16 cellular contexts compared by ENCODE assay signal in the genomic region with DNA sequence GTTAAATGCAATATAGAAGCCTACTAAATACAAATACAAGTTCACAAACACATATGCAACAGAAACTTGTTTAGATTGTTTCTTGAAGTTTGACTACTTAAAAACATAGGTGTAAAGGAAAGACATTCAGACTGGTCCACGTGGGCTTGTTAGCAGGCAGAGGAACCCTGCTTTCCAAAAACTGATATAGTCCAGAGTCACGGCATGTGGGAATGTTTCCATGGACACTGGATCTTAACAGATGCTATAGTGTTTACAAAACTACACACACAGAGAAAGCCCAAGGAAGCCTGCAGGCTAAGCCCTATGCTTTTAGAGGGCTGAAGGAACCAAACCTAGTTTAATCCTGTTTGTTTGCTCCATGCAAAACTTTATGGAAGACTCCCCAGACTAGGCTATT. TPM values are rescaled to one million over a fixed set of nuclear protein-coding genes. Genes with fewer than 3 reads are reported as not detected.
A peak's percentile ranks its signal among the peaks of the same experiment; 100 is the strongest.
DNase-seq lines count a peak whose midpoint lies in the region; ATAC-seq and TF ChIP-seq lines count a peak whose summit lies in the region.
"Had no signal": no experiment of that assay in that cellular context is flagged by ENCODE, and none has a peak within 500 bp of the region (broad histone marks: within the 10 kb centered on the region; RNA-seq: fewer than 3 reads in every experiment).

No MANE protein-coding gene starts in this region.

- WGBS in mesenchymal stem cell: 90% methylated on average over 2 of the region's 2 CpGs

- H2BK120ac ChIP-seq in mesenchymal stem cell (ENCODE audit: low read depth, low read length): no peak overlapping the region

- TSS peak; percentile 22 for BruUV-seq in HCT116 (replicated peaks; lab: Mats Ljungman, UMichigan)

- no peak overlapping the region for H2AK5ac ChIP-seq in mesenchymal stem cell (ENCODE audit: low read length, severe bottlenecking)

- TF ChIP-seq POLR2A in HCT116 (IDR thresholded peaks at IDR 0.05; ENCODE audit: borderline replicate concordance, extremely low read depth, insufficient read depth, insufficient read length): no peak

- no peaks in the 10 kb centered on the region for H3K27me3 ChIP-seq in cardiac muscle cell
- no peaks in the 10 kb centered on the region for H3K27me3 ChIP-seq in HCT116 (ENCODE audit: insufficient read depth, low read length)
- no peaks in the 10 kb centered on the region for H3K27me3 ChIP-seq in mesenchymal stem cell (ENCODE audit: control insufficient read depth in 1 of 2, insufficient read depth in 1 of 2, low read length in 2 of 2)
- no peaks in the 10 kb centered on the region for H3K27me3 ChIP-seq in rectal smooth muscle tissue (ENCODE audit: control insufficient read depth, insufficient read depth, low read length)
- no peaks in the 10 kb centered on the region for H3K27me3 ChIP-seq in WERI-Rb-1 (ENCODE audit: insufficient read depth, low read depth, severe bottlenecking)

- CTCF ChIA-PET in HCT116 (lab: Charles Lee): no interaction called here

- TF ChIP-seq CTCF in cardiac muscle cell (IDR thresholded peaks at IDR 0.05; ENCODE audit: low read depth, low read length) (no peak), HCT116 (IDR thresholded peaks at IDR 0.05 in 2 of 3, conservative IDR thresholded peaks at IDR 0.05 in 1 of 3; ENCODE audit: borderline replicate concordance in 1 of 3, insufficient read depth in 1 of 3, low read depth in 2 of 3, low read length in 2 of 3) (no peak), WERI-Rb-1 (IDR thresholded peaks at IDR 0.05; ENCODE audit: low read depth, low read length) (no peak)

- ATAC-seq in left cardiac atrium: no peak
- no peak for ATAC-seq in HCT116
- no peak for ATAC-seq in HG02840 (IDR thresholded peaks at IDR 0.05; ENCODE audit: low FRiP score, unreplicated experiment)

- H3K36me3 ChIP-seq in cardiac muscle cell (peaks cover 33% of the 10 kb centered on the region), HCT116 (ENCODE audit: control insufficient read depth in 1 of 2, insufficient read depth in 2 of 2, low read length in 2 of 2) (no peaks in the 10 kb centered on the region), mesenchymal stem cell (ENCODE audit: control insufficient read depth in 1 of 2, insufficient read depth in 2 of 2, low read depth in 1 of 2, low read length in 2 of 2) (peaks cover 28 to 63% of the 10 kb centered on the region in 2 experiments), rectal smooth muscle tissue (ENCODE audit: control insufficient read depth, insufficient read depth, low read length) (peaks cover 18% of the 10 kb centered on the region), WERI-Rb-1 (peaks cover 23% of the 10 kb centered on the region)

- no peak overlapping the region for H3K14ac ChIP-seq in mesenchymal stem cell (ENCODE audit: low read length in 2 of 2)

- POLR2A ChIA-PET in HCT116 (lab: Charles Lee): no interaction called here

- H3K9me3 ChIP-seq in cardiac muscle cell (ENCODE audit: low read depth) (no peaks in the 10 kb centered on the region), HCT116 (ENCODE audit: control insufficient read depth in 1 of 2, insufficient read depth in 1 of 2, low read depth in 1 of 2, low read length in 2 of 2) (no peaks in the 10 kb centered on the region), mesenchymal stem cell (ENCODE audit: control insufficient read depth, low read length) (no peaks in the 10 kb centered on the region), WERI-Rb-1 (ENCODE audit: severe bottlenecking) (no peaks in the 10 kb centered on the region)

- no peak overlapping the region for H4K91ac ChIP-seq in mesenchymal stem cell (ENCODE audit: low read length)

- H3K18ac ChIP-seq in mesenchymal stem cell (ENCODE audit: low read depth in 1 of 2, low read length in 2 of 2): no peak overlapping the region

- no peak for TF ChIP-seq RAD21 in HCT116 (IDR thresholded peaks at IDR 0.05; ENCODE audit: low read depth)

- H3K79me1 ChIP-seq in mesenchymal stem cell (replicated peaks; ENCODE audit: low read length, poor library complexity, severe bottlenecking): peaks cover 3% of the 10 kb centered on the region

- H3K27ac ChIP-seq in cardiac muscle cell: peak overlapping the region; percentile 10
- H3K27ac ChIP-seq in HCT116 (ENCODE audit: low read depth, low read length): no peak overlapping the region
- H3K27ac ChIP-seq in mesenchymal stem cell (ENCODE audit: low read length, poor library complexity, severe bottlenecking): no peak overlapping the region
- peak overlapping the region; percentile 28 for H3K27ac ChIP-seq in rectal smooth muscle tissue (ENCODE audit: low read depth, low read length)
- no peak overlapping the region for H3K27ac ChIP-seq in WERI-Rb-1
- H3K27ac ChIP-seq: C4-2B, HL-60, KMS-11 had no signal

- RAD21 ChIA-PET in HCT116 (lab: Charles Lee; ENCODE audit: low non-redundant PET in 1 of 2, low total read pairs in 2 of 2, uncharacterized antibody in 2 of 2, unreplicated experiment in 2 of 2): no interaction called here

- H4K8ac ChIP-seq in mesenchymal stem cell (ENCODE audit: low read length): no peak overlapping the region

- no peaks in the 10 kb centered on the region for H4K20me1 ChIP-seq in HCT116 (ENCODE audit: insufficient read depth)

- no peak overlapping the region for H3K4me2 ChIP-seq in HCT116 (ENCODE audit: low read length)
- H3K4me2 ChIP-seq in mesenchymal stem cell (ENCODE audit: low read length, poor library complexity, severe bottlenecking): no peak overlapping the region
- H3K4me2 ChIP-seq: GM23338, KMS-11 had no signal

- no peak overlapping the region for H2AFZ ChIP-seq in HCT116 (ENCODE audit: low read depth, low read length, poor library complexity, severe bottlenecking)
- H2AFZ ChIP-seq in mesenchymal stem cell (ENCODE audit: low read depth, low read length): no peak overlapping the region
- H2AFZ ChIP-seq: GM23338 had no signal

- no peak overlapping the region for H2BK5ac ChIP-seq in mesenchymal stem cell (ENCODE audit: low read depth, low read length, poor library complexity, severe bottlenecking)

- no peak overlapping the region for H3K23ac ChIP-seq in mesenchymal stem cell (ENCODE audit: low read length in 2 of 2)

- no peak overlapping the region for H2BK12ac ChIP-seq in mesenchymal stem cell (ENCODE audit: low read length in 2 of 2)

- H3K79me2 ChIP-seq in HCT116 (ENCODE audit: insufficient read depth, low read length): no peaks in the 10 kb centered on the region

- H3K4me3 ChIP-seq in cardiac muscle cell (no peak overlapping the region), HCT116 (replicated peaks in 1 of 2; ENCODE audit: low read depth in 1 of 2, low read length in 2 of 2) (no peak overlapping the region), mesenchymal stem cell (ENCODE audit: insufficient read depth in 1 of 2, low read depth in 1 of 2, low read length in 2 of 2) (no peak overlapping the region), rectal smooth muscle tissue (ENCODE audit: low read length) (no peak overlapping the region), WERI-Rb-1 (ENCODE audit: low read depth, low read length) (no peak overlapping the region)
- H3K4me3 ChIP-seq: GM23338 had no signal

- H3K4ac ChIP-seq in mesenchymal stem cell (ENCODE audit: low read depth in 1 of 2, low read length in 2 of 2): no peak overlapping the region

- H3K4me1 ChIP-seq in cardiac muscle cell (ENCODE audit: low read depth) (no peaks in the 10 kb centered on the region), HCT116 (ENCODE audit: control insufficient read depth in 1 of 2, insufficient read depth in 2 of 2, low read length in 2 of 2) (no peaks in the 10 kb centered on the region), mesenchymal stem cell (ENCODE audit: control insufficient read depth, insufficient read depth, low read depth, low read length) (no peaks in the 10 kb centered on the region), rectal smooth muscle tissue (ENCODE audit: control insufficient read depth, insufficient read depth, low read length) (peaks cover 11% of the 10 kb centered on the region)

- H3K9ac ChIP-seq in HCT116 (ENCODE audit: low read length) (no peak overlapping the region), mesenchymal stem cell (ENCODE audit: low read length) (no peak overlapping the region), rectal smooth muscle tissue (ENCODE audit: low read length) (no peak overlapping the region)
- H3K9ac ChIP-seq: KMS-11 had no signal

- DNase-seq in cardiac muscle cell (ENCODE audit: low read depth in 1 of 2, low spot score in 1 of 2): no peak
- DNase-seq in left cardiac atrium: no peak
- no peak for DNase-seq in HCT116 (ENCODE audit: low read depth, low spot score)
- peak; percentile 18 for DNase-seq in mesenchymal stem cell
- DNase-seq in WERI-Rb-1: no peak
- no peak for DNase-seq in stimulated activated CD4-positive, alpha-beta T cell treated with anti-CD3 and anti-CD28 coated beads, Interleukin-2, amount 100 ng/mL, for 48 hours
- DNase-seq: ACHN; CD4-positive, alpha-beta memory T cell; DND-41; HCEC 1CT had no signal

- H2BK15ac ChIP-seq in mesenchymal stem cell (ENCODE audit: low read depth, poor library complexity, severe bottlenecking): no peak overlapping the region

- intact Hi-C loops in left cardiac atrium (cut with DNase I) (no loop called here), HCT116 (cut with micrococcal nuclease) (no loop called here)

- no peaks in the 10 kb centered on the region for H3K9me2 ChIP-seq in HCT116 (ENCODE audit: insufficient read depth)

TF ChIP-seq in HCT116, 20 proteins besides CTCF, POLR2A, EP300 and RAD21 (continues in another document):
- TF ChIP-seq JUND (IDR thresholded peaks at IDR 0.05) (no peak), YY1 (IDR thresholded peaks at IDR 0.05; ENCODE audit: extremely low read depth, insufficient replicate concordance, low read depth, low read length) (no peak), FOSL1 (IDR thresholded peaks at IDR 0.05; ENCODE audit: low read depth) (no peak), EZH2 (IDR thresholded peaks at IDR 0.05) (no peak), TCF7L2 (IDR thresholded peaks at IDR 0.05; ENCODE audit: borderline replicate concordance, extremely low read depth, insufficient read depth, insufficient read length) (no peak), SP1 (IDR thresholded peaks at IDR 0.05; ENCODE audit: low read depth) (no peak), SRF (IDR thresholded peaks at IDR 0.05; ENCODE audit: low read depth) (no peak)
- TF ChIP-seq, protein P1, sequence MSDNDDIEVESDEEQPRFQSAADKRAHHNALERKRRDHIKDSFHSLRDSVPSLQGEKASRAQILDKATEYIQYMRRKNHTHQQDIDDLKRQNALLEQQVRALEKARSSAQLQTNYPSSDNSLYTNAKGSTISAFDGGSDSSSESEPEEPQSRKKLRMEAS (IDR thresholded peaks at IDR 0.05): no peak

RNA-seq across cellular contexts. Expression of a gene that starts 45.2 kb away (rescaled TPM):
- total RNA-seq in cardiac muscle cell: 10.9 and 14.1 TPM in 2 replicates
- 7.0 and 7.8 TPM in 2 replicates for polyA plus RNA-seq in cardiac muscle cell
- total RNA-seq in left cardiac atrium: 10 to 100 TPM; 12.0 to 13.6 TPM
- 34.8 TPM for total RNA-seq in HCT116 (2021; ENCODE audit: unreplicated experiment)
- 4.9 and 7.3 TPM in 2 replicates for polyA plus RNA-seq in HCT116 (2012)
- 14.2 TPM for polyA plus RNA-seq in mesenchymal stem cell (2013, experiment 1 of 2)
- 14.6 TPM for polyA plus RNA-seq in mesenchymal stem cell (2013, experiment 2 of 2)

RNA-seq across cellular contexts. Expression of a gene that starts 56.4 kb away (rescaled TPM):
- 241 and 353 TPM in 2 replicates for total RNA-seq in cardiac muscle cell
- polyA plus RNA-seq in cardiac muscle cell: 142 and 253 TPM in 2 replicates
- total RNA-seq in left cardiac atrium: 100 to 1,000 TPM; 376 to 503 TPM
- 20.7 TPM for total RNA-seq in HCT116 (2021; ENCODE audit: unreplicated experiment)
- polyA plus RNA-seq in HCT116 (2012): 22.7 and 23.4 TPM in 2 replicates
- 544 TPM for polyA plus RNA-seq in mesenchymal stem cell (2013, experiment 1 of 2)
- polyA plus RNA-seq in mesenchymal stem cell (2013, experiment 2 of 2): 562 TPM
- polyA plus RNA-seq: CD4-positive, alpha-beta memory T cell had no signal

Comparison
In these comparisons a context has a peak if more than half of its experiments do, and no peak if none do; other contexts are left out.
1. H3K27ac ChIP-seq: peak in cardiac muscle cell (single experiment) and rectal smooth muscle tissue (single experiment); none in HCT116 (single experiment), mesenchymal stem cell (single experiment) and WERI-Rb-1 (single experiment).
2. RNA of a gene that starts 56.4 kb away (total RNA-seq): 376 to 503 TPM in left cardiac atrium and 241 to 353 TPM in cardiac muscle cell; 20.7 TPM in HCT116 (single experiment); every median in the first group is over 10 times any median in the second.